ENCODE assay signal across 9 cellular contexts in genomic region chr3:168752339-168752738, GRCh38.
"Had no signal": no experiment of that assay in that cellular context is flagged by ENCODE, and none has a peak within 500 bp of the region (broad histone marks: within the 10 kb centered on the region; RNA-seq: fewer than 3 reads in every experiment).

No MANE protein-coding gene starts in this region.

- H3K4me1 ChIP-seq: HAP-1 had no signal

- DNase-seq: GM23248, GOT3, H7, H9, HCEC 1CT, HFFc6 had no signal

- H3K27ac ChIP-seq: GM23248 had no signal

- H3K27ac Mint-ChIP-seq: GM23338, HFFc6 had no signal

- H3K4me2 ChIP-seq: GM23338 had no signal

- H3K36me3 ChIP-seq: HAP-1 had no signal

- FAIRE-seq: H54 had no signal

- H3K9ac ChIP-seq: GM23248 had no signal

- H3K9me3 ChIP-seq: HAP-1 had no signal

- H3K9me3 Mint-ChIP-seq: GM23338 had no signal

- H3K4me3 Mint-ChIP-seq: GM23338, H9, HFFc6 had no signal

- H3K4me3 ChIP-seq: GM23248, GM23338, HAP-1 had no signal

- H2AFZ ChIP-seq: GM23248, GM23338 had no signal

- H3K4me1 Mint-ChIP-seq: GM23338 had no signal
